Comparison of ENCODE assay signal across 21 cellular contexts in the genomic region with DNA sequence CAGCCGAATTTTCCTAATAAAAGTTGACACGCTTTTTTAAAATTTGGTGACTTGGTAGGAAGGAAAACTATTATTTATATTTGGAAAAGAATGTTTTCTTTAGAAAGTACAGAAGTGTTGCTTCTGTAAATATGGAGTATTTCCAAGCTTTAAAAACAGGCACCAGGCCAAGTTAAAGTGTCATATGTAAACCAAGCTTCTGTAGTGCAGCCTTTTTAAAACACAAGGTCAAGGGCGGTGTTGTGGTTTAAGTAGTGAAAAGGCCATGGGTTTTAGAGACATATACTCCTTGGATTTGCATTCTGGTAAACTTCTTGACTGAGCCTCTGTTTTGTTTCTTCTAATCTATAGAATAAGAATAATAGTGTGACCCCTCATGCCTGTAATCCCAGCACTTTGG.
DNase-seq lines count a peak whose midpoint lies in the region; ATAC-seq and TF ChIP-seq lines count a peak whose summit lies in the region.
"Had no signal": no experiment of that assay in that cellular context is flagged by ENCODE, and none has a peak within 500 bp of the region (broad histone marks: within the 10 kb centered on the region; RNA-seq: fewer than 3 reads in every experiment).

No MANE protein-coding gene starts in this region.

- no peaks in the 10 kb centered on the region for H3K36me3 ChIP-seq in MG63
- H3K36me3 ChIP-seq: SJCRH30 had no signal

- in situ Hi-C loops in astrocyte of the spinal cord (cut with HindIII; ENCODE audit: low sequenced_read_pairs) = no loop called here

- H3K4me3 ChIP-seq in LNCaP clone FGC (ENCODE audit: low read depth, low read length) (no peak overlapping the region), astrocyte of the spinal cord (ENCODE audit: low read depth, low read length) (no peak overlapping the region), MG63 (no peak overlapping the region)
- H3K4me3 ChIP-seq: coronary artery, SJCRH30, skin epidermis had no signal

- TF ChIP-seq CTCF in LNCaP clone FGC (IDR thresholded peaks at IDR 0.05; ENCODE audit: control insufficient read depth, extremely low read depth, insufficient read depth) = no peak
- TF ChIP-seq CTCF in astrocyte of the spinal cord (IDR thresholded peaks at IDR 0.05; ENCODE audit: low read depth, low read length) = no peak

- ATAC-seq in GM18907 (IDR thresholded peaks at IDR 0.05; ENCODE audit: unreplicated experiment) = no peak

- DNase-seq in LNCaP clone FGC (ENCODE audit: low read depth) = peak; percentile 76
- DNase-seq in astrocyte of the spinal cord (ENCODE audit: low read depth, low spot score) = peak; percentile 62
- peak; percentile 88 for DNase-seq in iris pigment epithelial cell (ENCODE audit: low read depth)
- peak; percentile 33 for DNase-seq in renal cortical epithelial cell (ENCODE audit: low read depth)
- DNase-seq in MG63 = no peak
- DNase-seq in globus pallidus (ENCODE audit: low spot score) = no peak
- DNase-seq: activated CD4-positive, CD25-positive, alpha-beta regulatory T cell; activated effector memory CD4-positive, alpha-beta T cell treated with Interleukin-2 at 50 U/mL for 16 hours; aorta; head of caudate nucleus; MV-4-11; NCI-H2081; NCI-H524; occipital lobe; SJCRH30; stimulated activated CD4-positive, alpha-beta T cell treated with anti-CD3 and anti-CD28 coated beads, Interleukin-4, amount 100 ng/mL, for 4 hours; stimulated activated CD8-positive, alpha-beta memory T cell treated with anti-CD3 and anti-CD28 coated beads, Interleukin-4, amount 100 ng/mL, for 48 hours; T-helper 2 cell had no signal

- H3K9me3 ChIP-seq in MG63 = no peaks in the 10 kb centered on the region; the same call in 1 of the 2 replicates
- H3K9me3 ChIP-seq: SJCRH30 had no signal

- no peaks in the 10 kb centered on the region for H3K27me3 ChIP-seq in MG63
- H3K27me3 ChIP-seq: SJCRH30 had no signal

Comparison
In these comparisons a context has a peak if more than half of its experiments do, and no peak if none do; other contexts are left out.
1. DNase-seq: peak in LNCaP clone FGC (single experiment), astrocyte of the spinal cord (single experiment), iris pigment epithelial cell (single experiment) and renal cortical epithelial cell (single experiment); none in MG63 (single experiment) and globus pallidus (single experiment).